ENCODE assay signal across 23 cellular contexts in genomic region chr20:6348908-6349307, GRCh38.
"Had no signal": no experiment of that assay in that cellular context is flagged by ENCODE, and none has a peak within 500 bp of the region (broad histone marks: within the 10 kb centered on the region; RNA-seq: fewer than 3 reads in every experiment).

No MANE protein-coding gene starts in this region.

- H3K27ac ChIP-seq: HL-60, KMS-11 had no signal

- FAIRE-seq: HTR-8/SVneo, K562, RCC 7860 had no signal

- H3K4me3 ChIP-seq: K562 had no signal

- ATAC-seq: K562 had no signal

- DNase-seq: Kasumi-1, MM.1S, NCI-H1092 treated with DMSO at 0.1 percent for 48 hours, NCI-H1436, NCI-H187, NCI-H2029, NCI-H2081 treated with DMSO at 0.1 percent for 48 hours, NCI-H2171, NCI-H345, NCI-H446 treated with DMSO at 0.1 percent for 48 hours, NCI-H524 treated with DMSO at 0.1 percent for 48 hours, NCI-H69, NCI-H774, Right ventricle myocardium superior, RPMI8226, SIG-M5, SK-N-SH, SW 1271 had no signal

- H3K9me3 ChIP-seq: SK-N-SH had no signal

- H3K4me2 ChIP-seq: KMS-11, SK-N-SH had no signal

- H3K9ac ChIP-seq: KMS-11, SK-N-SH had no signal
